In the genomic region with DNA sequence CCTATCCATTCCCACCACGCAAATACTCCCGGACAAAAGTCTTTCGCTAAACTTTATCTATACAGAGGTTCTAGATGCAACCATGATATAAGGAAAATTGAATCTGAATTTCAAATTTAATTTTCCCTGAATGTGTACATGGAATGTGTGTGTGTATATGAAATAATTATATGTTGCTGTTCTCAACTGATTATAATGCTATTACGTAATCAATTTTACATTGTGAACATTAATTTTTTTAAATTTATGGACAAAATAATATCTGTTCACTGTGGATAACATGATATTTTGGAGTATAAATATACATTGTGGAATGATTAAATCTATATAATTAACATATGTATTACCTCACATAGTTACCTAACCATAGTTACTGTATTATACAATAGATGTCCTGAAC, we compare ENCODE assay signal across 29 cellular contexts.
"Had no signal": no experiment of that assay in that cellular context is flagged by ENCODE, and none has a peak within 500 bp of the region (broad histone marks: within the 10 kb centered on the region; RNA-seq: fewer than 3 reads in every experiment).

No MANE protein-coding gene starts in this region.

- H3K4me1 ChIP-seq: ascending aorta had no signal

- H3K9me3 ChIP-seq: ascending aorta had no signal

- H3K27me3 ChIP-seq: ascending aorta, cardiac muscle cell had no signal

- ATAC-seq: activated CD8-positive, alpha-beta T cell treated with anti-CD3 and anti-CD28 coated beads for 36 hours; activated naive CD8-positive, alpha-beta T cell treated with anti-CD3 and anti-CD28 coated beads, Interleukin-2, amount 50 U/mL, for 24 hours had no signal

- FAIRE-seq: bronchial epithelial cell, TTC549 had no signal

- DNase-seq: activated B cell treated with CpG ODN at 0.5 μM for 24 hours; activated CD4-positive, alpha-beta memory T cell treated with anti-CD3 and anti-CD28 coated beads for 36 hours; activated CD4-positive, alpha-beta T cell treated with anti-CD3 and anti-CD28 coated beads for 4 hours; activated CD4-positive, alpha-beta T cell treated with anti-CD3 and anti-CD28 coated beads, Interleukin-2, amount 10 ng/mL, durations not matched to agents 24 days and 14 days; activated CD4-positive, alpha-beta T cell treated with anti-CD3 and anti-CD28 coated beads, Interleukin-2, amount 50 U/mL, for 1 hour; activated CD4-positive, alpha-beta T cell treated with anti-CD3 and anti-CD28 coated beads, Interleukin-2, amount 50 U/mL, for 4 hours; activated CD4-positive, CD25-positive, alpha-beta regulatory T cell treated with anti-CD3 and anti-CD28 coated beads, Interleukin-2, amount 50 U/mL, for 72 hours; activated CD8-positive, alpha-beta memory T cell treated with anti-CD3 and anti-CD28 coated beads, Interleukin-2, amount 50 U/mL, for 4 hours; activated CD8-positive, alpha-beta T cell treated with anti-CD3 and anti-CD28 coated beads for 36 hours; activated effector memory CD4-positive, alpha-beta T cell treated with Interleukin-2 at 50 U/mL for 16 hours; activated gamma-delta T cell; activated naive CD4-positive, alpha-beta T cell treated with anti-CD3 and anti-CD28 coated beads, Interleukin-2, amount 10 ng/mL, durations not matched to agents 7 days and 5 days; activated naive CD4-positive, alpha-beta T cell treated with Interleukin-2 at 50 U/mL for 16 hours; activated naive CD8-positive, alpha-beta T cell treated with anti-CD3 and anti-CD28 coated beads, Interleukin-2, amount 10 ng/mL, durations not matched to agents 7 days and 5 days; activated naive CD8-positive, alpha-beta T cell treated with anti-CD3 and anti-CD28 coated beads, Interleukin-2, amount 50 U/mL, for 24 hours; activated T-cell treated with anti-CD3 and anti-CD28 coated beads, Interleukin-2, amount 50 U/mL, for 24 hours; activated T-cell treated with anti-CD3 and anti-CD28 coated beads, Interleukin-2, amount 50 U/mL, for 48 hours; amygdala; anterior cingulate cortex; caudate nucleus; cerebellar nuclear complex; T-helper 1 cell; T-helper 2 cell; T-helper 9 cell had no signal

- H3K27ac ChIP-seq: ascending aorta, cardiac muscle cell, VCaP had no signal

- H3K36me3 ChIP-seq: ascending aorta, cardiac muscle cell had no signal

- H3K4me3 ChIP-seq: ascending aorta, cardiac muscle cell had no signal
